In the genomic region with DNA sequence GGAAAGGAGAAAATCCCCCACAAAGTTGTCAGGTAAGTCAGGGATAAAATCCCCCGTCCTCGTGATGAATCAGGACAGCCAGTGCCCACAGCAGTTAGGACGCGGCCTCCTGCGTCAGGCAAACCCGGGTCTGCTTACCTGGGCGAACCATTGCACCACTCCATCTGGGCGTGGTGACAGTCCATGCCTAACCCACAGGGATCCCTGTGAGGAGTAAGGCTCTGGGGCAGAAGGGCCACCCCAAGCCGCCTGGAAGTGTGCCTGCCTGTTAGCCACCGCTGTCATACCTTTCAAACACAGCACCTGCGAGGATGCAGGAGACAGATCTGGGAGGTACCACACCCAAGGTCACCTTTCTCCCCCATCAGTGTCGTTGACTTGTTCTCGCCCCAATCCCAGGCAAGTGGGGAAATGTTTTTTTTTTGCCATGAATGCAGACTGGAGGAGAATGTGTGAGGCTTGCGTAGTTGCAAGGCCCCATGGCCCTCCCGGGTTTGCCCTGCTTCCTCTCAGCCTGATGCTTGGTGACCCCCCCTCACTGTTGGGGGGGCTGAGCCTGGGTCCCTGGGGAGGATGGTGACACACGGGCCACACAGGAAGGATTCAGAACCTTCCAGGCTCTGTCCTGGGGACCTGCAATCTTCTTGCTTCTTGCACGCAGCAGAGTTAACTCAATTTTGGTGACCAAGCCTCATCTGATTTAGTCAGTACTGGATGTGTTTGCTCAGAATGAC, we compare ENCODE assay signal across 21 cellular contexts.
DNase-seq lines count a peak whose midpoint lies in the region; ATAC-seq and TF ChIP-seq lines count a peak whose summit lies in the region.
"Had no signal": no experiment of that assay in that cellular context is flagged by ENCODE, and none has a peak within 500 bp of the region (broad histone marks: within the 10 kb centered on the region; RNA-seq: fewer than 3 reads in every experiment).

No MANE protein-coding gene starts in this region.

- peak overlapping the region; percentile 42 for H3K14ac ChIP-seq in neuronal stem cell (ENCODE audit: low read length)

- H2BK5ac ChIP-seq in neuronal stem cell (ENCODE audit: low read length): no peak overlapping the region

- no peak overlapping the region for H3K23ac ChIP-seq in neuronal stem cell (ENCODE audit: low read depth, low read length, poor library complexity)

- no peak overlapping the region for H3K18ac ChIP-seq in neuronal stem cell (ENCODE audit: low read length)

- no peak for TF ChIP-seq EP300 in sigmoid colon (IDR thresholded peaks at IDR 0.05)

- H3K27me3 ChIP-seq in right atrium auricular region (no peaks in the 10 kb centered on the region), neuronal stem cell (ENCODE audit: control insufficient read depth in 3 of 3, insufficient read depth in 3 of 3, low read depth in 1 of 3, low read length in 3 of 3) (no peaks in the 10 kb centered on the region), sigmoid colon (no peaks in the 10 kb centered on the region)
- H3K27me3 ChIP-seq: BE2C; BLaER1 treated with 17β-estradiol and CSF1 and Interleukin-3, amounts not matched to agents 10 nM and 100 nM had no signal

- intact Hi-C loops in cardiac septum (cut with DNase I): no loop called here
- intact Hi-C loops in sigmoid colon (cut with DNase I): no loop called here

- H4K91ac ChIP-seq in neuronal stem cell (ENCODE audit: low read depth, low read length, poor library complexity): no peak overlapping the region

- H3K79me1 ChIP-seq in neuronal stem cell (ENCODE audit: low read depth, low read length): no peaks in the 10 kb centered on the region

- no peak overlapping the region for H3K9ac ChIP-seq in neuronal stem cell (ENCODE audit: low read depth, low read length, poor library complexity)
- H3K9ac ChIP-seq: BLaER1 treated with 17β-estradiol and CSF1 and Interleukin-3, amounts not matched to agents 10 nM and 100 nM had no signal

- H3K9me3 ChIP-seq in right atrium auricular region (no peaks in the 10 kb centered on the region), neuronal stem cell (replicated peaks in 1 of 2; ENCODE audit: control insufficient read depth in 2 of 2, insufficient read depth in 1 of 2, low read depth in 1 of 2, low read length in 2 of 2) (peaks cover 0 to 1% of the 10 kb centered on the region in 2 donors), sigmoid colon (no peaks in the 10 kb centered on the region)
- H3K9me3 ChIP-seq: A549; BE2C; BLaER1 treated with 17β-estradiol and CSF1 and Interleukin-3, amounts not matched to agents 10 nM and 100 nM; HAP-1 had no signal

- H3K27ac ChIP-seq in right atrium auricular region (no peak overlapping the region), neuronal stem cell (replicated peaks; ENCODE audit: low read length) (no peak overlapping the region), sigmoid colon (no peak overlapping the region)
- H3K27ac ChIP-seq: A549; BLaER1 treated with 17β-estradiol and CSF1 and Interleukin-3, amounts not matched to agents 10 nM and 100 nM had no signal

- no peak overlapping the region for H2BK12ac ChIP-seq in neuronal stem cell (ENCODE audit: low read length)

- no peak for TF ChIP-seq CTCF in right atrium auricular region (IDR thresholded peaks at IDR 0.05)
- no peak for TF ChIP-seq CTCF in sigmoid colon (IDR thresholded peaks at IDR 0.05)

- no peak overlapping the region for H2BK120ac ChIP-seq in neuronal stem cell (ENCODE audit: low read depth, low read length)

- peak; percentile 64 for DNase-seq in cardiac septum (ENCODE audit: low spot score)
- no peak for DNase-seq in right atrium auricular region (ENCODE audit: low spot score)
- no peak for DNase-seq in neuronal stem cell (ENCODE audit: low spot score)
- peak; percentile 46 for DNase-seq in sigmoid colon
- DNase-seq in activated gamma-delta T cell (lab: John Stamatoyannopoulos, UW): no peak
- DNase-seq in KG1 (lab: John Stamatoyannopoulos, UW): no peak
- DNase-seq: 8988T; ACHN; AML-193; BE2C; Calu3; CD4-positive, alpha-beta T cell; COR-L47; DMS53; DMS79 treated with DMSO at 0.1 percent for 48 hours; GF-D8; GOT3 had no signal

- H3K4me3 ChIP-seq in right atrium auricular region (no peak overlapping the region), neuronal stem cell (ENCODE audit: low read length in 2 of 2) (peak overlapping the region in 1 of 2 donors; percentile 54), sigmoid colon (no peak overlapping the region)
- H3K4me3 ChIP-seq: A549; BLaER1 treated with 17β-estradiol and CSF1 and Interleukin-3, amounts not matched to agents 10 nM and 100 nM; HAP-1 had no signal

- H2BK15ac ChIP-seq in neuronal stem cell (ENCODE audit: low read length): peak overlapping the region; percentile 49

- H3K36me3 ChIP-seq in right atrium auricular region: no peaks in the 10 kb centered on the region
- peaks cover 5 to 42% of the 10 kb centered on the region in 2 donors for H3K36me3 ChIP-seq in neuronal stem cell (replicated peaks in 1 of 2; ENCODE audit: control insufficient read depth in 2 of 2, insufficient read depth in 2 of 2, low read length in 2 of 2)
- H3K36me3 ChIP-seq in sigmoid colon: no peaks in the 10 kb centered on the region
- H3K36me3 ChIP-seq: BE2C, HAP-1 had no signal

- no peak overlapping the region for H3K4me2 ChIP-seq in neuronal stem cell (ENCODE audit: insufficient read depth, low read length, poor library complexity, severe bottlenecking)
- H3K4me2 ChIP-seq: A549 had no signal

- no CpG with 5 or more reads among the region's 17 CpGs for WGBS in neuronal stem cell (ENCODE audit: extremely low coverage in 2 of 2, insufficient read length in 2 of 2, insufficient replicate concordance in 1 of 2), 2 donors
- 92 to 93% methylated on average over 17 of the region's 17 CpGs for WGBS in sigmoid colon, 2 donors

- no peak for TF ChIP-seq POLR2A in sigmoid colon (IDR thresholded peaks at IDR 0.05)

- no peak overlapping the region for H4K8ac ChIP-seq in neuronal stem cell (ENCODE audit: low read depth, low read length)

- no peak for ATAC-seq in GM19023 (IDR thresholded peaks at IDR 0.05; ENCODE audit: unreplicated experiment)
- ATAC-seq: A549 had no signal

- no peak overlapping the region for H2AK5ac ChIP-seq in neuronal stem cell (ENCODE audit: low read depth, low read length)

- H2AFZ ChIP-seq in neuronal stem cell (ENCODE audit: low read length): no peak overlapping the region

- H3K4ac ChIP-seq in neuronal stem cell (ENCODE audit: low read length): no peak overlapping the region

- H3K4me1 ChIP-seq in right atrium auricular region (peaks cover 0 to 17% of the 10 kb centered on the region in 2 donors), neuronal stem cell (ENCODE audit: control insufficient read depth in 2 of 2, insufficient read depth in 1 of 2, low read depth in 1 of 2, low read length in 2 of 2) (no peaks in the 10 kb centered on the region), sigmoid colon (no peaks in the 10 kb centered on the region)
- H3K4me1 ChIP-seq: A549, BE2C, HAP-1 had no signal

Comparison
In these comparisons a context has a peak if more than half of its experiments do, and no peak if none do; other contexts are left out.
1. DNase-seq: peak in cardiac septum (single experiment) and sigmoid colon (single experiment); none in right atrium auricular region (single experiment), neuronal stem cell (single experiment), activated gamma-delta T cell (single experiment) and KG1 (single experiment).